1 cellular context compared by ENCODE assay signal in the genomic region with DNA sequence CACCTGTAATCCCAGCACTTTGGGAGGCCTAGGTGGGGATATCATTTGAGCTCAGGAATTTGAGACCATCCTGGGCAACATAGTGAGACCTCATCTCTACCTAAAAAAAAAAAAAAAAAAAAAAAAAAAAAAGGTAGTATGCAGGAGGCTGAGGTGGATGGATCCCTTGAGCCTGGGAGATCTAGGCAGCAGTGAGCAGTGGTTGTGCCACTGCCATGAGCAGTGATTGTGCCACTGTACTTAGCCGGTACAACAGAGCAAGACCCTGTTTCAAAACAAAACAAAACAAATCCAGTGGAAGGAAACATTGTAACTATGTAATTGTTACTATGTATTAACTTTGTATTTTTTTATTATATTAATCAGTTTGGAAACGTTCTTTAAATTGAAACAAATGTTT.
TF ChIP-seq lines count a peak whose summit lies in the region.

No MANE protein-coding gene starts in this region.

TF ChIP-seq in HEK293, 187 proteins besides CTCF, POLR2A, EP300 and RAD21 (continued from another document):
- TF ChIP-seq, protein P1, sequence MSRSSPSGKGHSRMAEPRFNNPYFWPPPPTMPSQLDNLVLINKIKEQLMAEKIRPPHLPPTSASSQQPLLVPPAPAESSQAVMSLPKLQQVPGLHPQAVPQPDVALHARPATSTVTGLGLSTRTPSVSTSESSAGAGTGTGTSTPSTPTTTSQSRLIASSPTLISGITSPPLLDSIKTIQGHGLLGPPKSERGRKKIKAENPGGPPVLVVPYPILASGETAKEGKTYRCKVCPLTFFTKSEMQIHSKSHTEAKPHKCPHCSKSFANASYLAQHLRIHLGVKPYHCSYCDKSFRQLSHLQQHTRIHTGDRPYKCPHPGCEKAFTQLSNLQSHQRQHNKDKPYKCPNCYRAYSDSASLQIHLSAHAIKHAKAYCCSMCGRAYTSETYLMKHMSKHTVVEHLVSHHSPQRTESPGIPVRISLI (tag by site-specific recombination; IDR thresholded peaks at IDR 0.05), result peak; percentile 89; the same call in 1 of the 2 replicates
- no peak for TF ChIP-seq ZNF626 (tag by site-specific recombination; IDR thresholded peaks at IDR 0.05)
- TF ChIP-seq ZNF548 (tag by site-specific recombination; IDR thresholded peaks at IDR 0.05), result no peak
